ENCODE assay signal across 22 cellular contexts in the genomic region with DNA sequence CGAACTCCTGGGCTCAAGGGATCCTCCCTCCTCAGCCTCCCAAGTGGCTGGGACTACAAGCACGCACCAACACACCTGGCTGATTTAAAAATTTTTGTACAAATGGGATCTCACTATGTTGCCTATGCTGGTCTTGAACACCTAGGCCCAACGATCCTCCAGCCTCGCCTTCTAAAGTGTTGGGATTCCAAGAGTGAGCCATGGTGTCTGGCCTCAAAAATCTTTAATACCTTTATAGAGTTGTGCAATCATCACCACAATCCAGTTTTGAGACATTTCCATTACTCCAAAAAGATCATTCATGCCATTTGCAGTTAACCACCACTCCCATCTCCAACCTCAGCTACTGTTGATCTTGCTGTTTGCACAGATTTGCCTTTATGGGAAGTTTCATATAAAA.
A peak's percentile ranks its signal among the peaks of the same experiment; 100 is the strongest.
DNase-seq lines count a peak whose midpoint lies in the region; ATAC-seq, FAIRE-seq and TF ChIP-seq lines count a peak whose summit lies in the region.
"Had no signal": no experiment of that assay in that cellular context is flagged by ENCODE, and none has a peak within 500 bp of the region (broad histone marks: within the 10 kb centered on the region; RNA-seq: fewer than 3 reads in every experiment).

No MANE protein-coding gene starts in this region.

- H3K36me3 ChIP-seq in HepG2 (replicated peaks in 1 of 2; ENCODE audit: control insufficient read depth in 1 of 2, insufficient read depth in 2 of 2, low read length in 2 of 2) (peaks cover 5 to 10% of the 10 kb centered on the region in 2 experiments; a peak in 2 of 5 replicates), right lobe of liver (peaks cover 0 to 5% (median 2%) of the 10 kb centered on the region in 4 donors), IMR-90 (ENCODE audit: control insufficient read depth, insufficient read depth, low read length) (peaks cover 16% of the 10 kb centered on the region), esophagus muscularis mucosa (peaks cover 14 to 38% (median 33%) of the 10 kb centered on the region in 4 donors)

- H3K14ac ChIP-seq in IMR-90 (replicated peaks; ENCODE audit: low read depth, low read length) = no peak overlapping the region

- no peaks in the 10 kb centered on the region for H3K27me3 Mint-ChIP-seq in T-helper 17 cell
- H3K27me3 Mint-ChIP-seq: B cell; CD4-positive, alpha-beta T cell had no signal

- no peak for TF ChIP-seq POLR2A in HepG2 (IDR thresholded peaks at IDR 0.05; ENCODE audit: insufficient read depth in 1 of 2, low read depth in 2 of 2, low read length in 2 of 2)
- no peak for TF ChIP-seq POLR2A in right lobe of liver (IDR thresholded peaks at IDR 0.05)
- no peak for TF ChIP-seq POLR2A in IMR-90 (IDR thresholded peaks at IDR 0.05; ENCODE audit: low read depth, low read length)
- no peak for TF ChIP-seq POLR2A in esophagus muscularis mucosa (IDR thresholded peaks at IDR 0.05; ENCODE audit: low read depth)

- no peak overlapping the region for H2AK5ac ChIP-seq in IMR-90 (ENCODE audit: low read depth, low read length)

- H3K36me3 Mint-ChIP-seq in T-helper 17 cell (ENCODE audit: low read depth) = peaks cover 2% of the 10 kb centered on the region

- peaks cover 17 to 66% of the 10 kb centered on the region in 2 experiments for H3K79me1 ChIP-seq in IMR-90 (ENCODE audit: low read depth in 1 of 2, low read length in 2 of 2)

- dilution Hi-C loops in IMR-90 (cut with HindIII; ENCODE audit: low sequenced_read_pairs, unreplicated experiment) = no loop called here

- CTCF ChIA-PET in HepG2 (lab: Yijun Ruan, JAX; ENCODE audit: low intra/inter-chr PET ratio, low total read pairs) (no interaction called here), IMR-90 (lab: Yijun Ruan, JAX) (no interaction called here)

- BruUV-seq in HepG2 (replicated peaks; lab: Mats Ljungman, UMichigan) (no TSS peak), IMR-90 (replicated peaks; lab: Mats Ljungman, UMichigan) (no TSS peak)

- POLR2A ChIA-PET in HepG2 (lab: Yijun Ruan, JAX) (no interaction called here), IMR-90 (lab: Charles Lee; ENCODE audit: unreplicated experiment) (no interaction called here)

- no peak overlapping the region for H2AK9ac ChIP-seq in IMR-90 (replicated peaks; ENCODE audit: low read depth, low read length, poor library complexity)

- no peak overlapping the region for H3K9ac ChIP-seq in HepG2 (ENCODE audit: insufficient read depth, low read depth, low read length)
- H3K9ac ChIP-seq in IMR-90 (ENCODE audit: low read depth, low read length) = no peak overlapping the region
- H3K9ac ChIP-seq: BLaER1 treated with 17β-estradiol and CSF1 and Interleukin-3, amounts not matched to agents 10 nM and 100 nM had no signal

- 0 out of 2 replicates have a peak, but pooled peaks cover 4% of the 10 kb centered on the region for H3K9me1 ChIP-seq in IMR-90 (ENCODE audit: insufficient read depth, low read length)

- no peak for FAIRE-seq in HepG2 (lab: Jason Lieb, UNC)
- FAIRE-seq: A204.1, D721Med, GM19239 had no signal

- H4K91ac ChIP-seq in IMR-90 (ENCODE audit: insufficient read depth, low read depth, low read length) = no peak overlapping the region

- H2BK120ac ChIP-seq in IMR-90 (ENCODE audit: low read depth, low read length) = no peak overlapping the region

- H3K4me3 Mint-ChIP-seq in T-helper 17 cell = no peak overlapping the region
- H3K4me3 Mint-ChIP-seq: B cell; CD4-positive, alpha-beta T cell; CD8-positive, alpha-beta T cell had no signal

- H3K27ac Mint-ChIP-seq in T-helper 17 cell = peak overlapping the region; percentile 27
- H3K27ac Mint-ChIP-seq: B cell; CD4-positive, alpha-beta T cell; CD8-positive, alpha-beta T cell had no signal

- no peak for TF ChIP-seq CTCF in HepG2 (CRISPR knock-in tag; IDR thresholded peaks at IDR 0.05)
- TF ChIP-seq CTCF in right lobe of liver (IDR thresholded peaks at IDR 0.05) = no peak
- no peak for TF ChIP-seq CTCF in IMR-90 (conservative IDR thresholded peaks at IDR 0.05; ENCODE audit: low read depth, low read length)
- no peak for TF ChIP-seq CTCF in esophagus muscularis mucosa (IDR thresholded peaks at IDR 0.05)

- H3K23ac ChIP-seq in IMR-90 (ENCODE audit: low read depth, low read length) = no peak overlapping the region

- no peak overlapping the region for H4K5ac ChIP-seq in IMR-90 (ENCODE audit: low read depth, low read length)

- H3K4me1 ChIP-seq in HepG2 (ENCODE audit: insufficient read depth, low read length) (peaks cover 23% of the 10 kb centered on the region), right lobe of liver (no peaks in the 10 kb centered on the region), IMR-90 (ENCODE audit: control insufficient read depth, insufficient read depth, low read length) (peaks cover 3% of the 10 kb centered on the region; the same call in 1 of the 2 replicates), esophagus muscularis mucosa (peaks cover 2 to 5% (median 4%) of the 10 kb centered on the region in 4 donors)

- intact Hi-C loops in HepG2 (cut with micrococcal nuclease; ENCODE audit: unreplicated experiment) = no loop called here
- intact Hi-C loops in right lobe of liver (cut with DNase I) = no loop called here
- intact Hi-C loops in IMR-90 (cut with micrococcal nuclease) = no loop called here
- intact Hi-C loops in esophagus muscularis mucosa (cut with DNase I) = no loop called here

- no peaks in the 10 kb centered on the region for H3K79me2 ChIP-seq in HepG2 (ENCODE audit: insufficient read depth, low read length)

- no peak for TF ChIP-seq RAD21 in HepG2 (CRISPR knock-in tag; IDR thresholded peaks at IDR 0.05)
- TF ChIP-seq RAD21 in IMR-90 (IDR thresholded peaks at IDR 0.05; ENCODE audit: low read length) = no peak

- H2BK20ac ChIP-seq in IMR-90 (ENCODE audit: low read depth, low read length) = no peak overlapping the region

- no peak overlapping the region for H2BK15ac ChIP-seq in IMR-90 (ENCODE audit: low read depth, low read length)

- no peaks in the 10 kb centered on the region for H4K20me1 ChIP-seq in HepG2 (ENCODE audit: insufficient read depth, low read length)
- H4K20me1 ChIP-seq in IMR-90 (ENCODE audit: insufficient read depth, low read length) = peaks cover 7% of the 10 kb centered on the region

- H3K4me3 ChIP-seq in HepG2 (replicated peaks in 1 of 3; ENCODE audit: insufficient read depth in 1 of 3, low read depth in 2 of 3, low read length in 3 of 3) (no peak overlapping the region), right lobe of liver (no peak overlapping the region), IMR-90 (ENCODE audit: insufficient read depth, low read depth, low read length) (no peak overlapping the region), esophagus muscularis mucosa (no peak overlapping the region)
- H3K4me3 ChIP-seq: BLaER1 treated with 17β-estradiol and CSF1 and Interleukin-3, amounts not matched to agents 10 nM and 100 nM had no signal

- TF ChIP-seq EP300 in HepG2 (IDR thresholded peaks at IDR 0.05; ENCODE audit: low read depth in 2 of 2, low read length in 2 of 2) (no peak), HepG2 (CRISPR knock-in tag; IDR thresholded peaks at IDR 0.05; ENCODE audit: borderline replicate concordance) (no peak), esophagus muscularis mucosa (IDR thresholded peaks at IDR 0.05) (no peak)

- WGBS in HepG2 (ENCODE audit: low lambda C conversion rate) = 98% methylated on average over 4 of the region's 4 CpGs
- WGBS in right lobe of liver (ENCODE audit: insufficient coverage, low coverage, low lambda C conversion rate, missing lambda C conversion rate) = 66% methylated on average over 3 of the region's 4 CpGs
- WGBS in IMR-90 (ENCODE audit: extremely low coverage in 2 of 2, insufficient read length in 1 of 2), 2 experiments = 100% methylated on average over 1 of the region's 4 CpGs; no CpG with 5 or more reads in 1 of the 2 experiments
- WGBS in esophagus muscularis mucosa = 96% methylated on average over 4 of the region's 4 CpGs

- H3K4ac ChIP-seq in IMR-90 (ENCODE audit: low read depth, low read length) = no peak overlapping the region

- no peak overlapping the region for H3K56ac ChIP-seq in IMR-90 (ENCODE audit: extremely low read depth, insufficient read depth, low read length)

- no peak for ATAC-seq in HepG2
- no peak for ATAC-seq in right lobe of liver
- no peak for ATAC-seq in IMR-90 (ENCODE audit: low read depth)
- ATAC-seq in T-helper 17 cell = no peak
- ATAC-seq in GM18517 (IDR thresholded peaks at IDR 0.05; ENCODE audit: unreplicated experiment) = no peak
- ATAC-seq: CD8-positive, alpha-beta T cell had no signal

- no peak overlapping the region for H3K4me2 ChIP-seq in HepG2 (ENCODE audit: low read depth, low read length)
- no peak overlapping the region for H3K4me2 ChIP-seq in IMR-90 (ENCODE audit: low read depth, low read length)
- H3K4me2 ChIP-seq: BLaER1 treated with 17β-estradiol and CSF1 and Interleukin-3, amounts not matched to agents 10 nM and 100 nM had no signal

- no peak overlapping the region for H2BK5ac ChIP-seq in IMR-90 (ENCODE audit: low read depth, low read length, poor library complexity, severe bottlenecking)

- DNase-seq in HepG2 (ENCODE audit: low spot score) (no peak), right lobe of liver (no peak), IMR-90 (no peak), T-helper 17 cell (no peak), esophagus muscularis mucosa (ENCODE audit: extremely low spot score) (peak; percentile 74), ecto neural progenitor cell (ENCODE audit: low spot score) (no peak), retina (no peak)
- DNase-seq: 8988T; AML-193; Caco-2; Calu3; CD4-positive, alpha-beta T cell; CD8-positive, alpha-beta T cell; DMS79 treated with DMSO at 0.1 percent for 48 hours; GF-D8 had no signal

- no peak overlapping the region for H3K18ac ChIP-seq in IMR-90 (ENCODE audit: low read depth, low read length)

- H2AFZ ChIP-seq in HepG2 (ENCODE audit: low read length) (no peak overlapping the region), IMR-90 (replicated peaks; ENCODE audit: low read length, poor library complexity) (no peak overlapping the region)

- no peaks in the 10 kb centered on the region for H3K27me3 ChIP-seq in HepG2 (ENCODE audit: control insufficient read depth in 1 of 2, insufficient read depth in 2 of 2, low read length in 2 of 2)
- no peaks in the 10 kb centered on the region for H3K27me3 ChIP-seq in right lobe of liver
- no peaks in the 10 kb centered on the region for H3K27me3 ChIP-seq in IMR-90 (ENCODE audit: control insufficient read depth, insufficient read depth, low read length)
- H3K27me3 ChIP-seq in esophagus muscularis mucosa = no peaks in the 10 kb centered on the region
- H3K27me3 ChIP-seq: BLaER1 treated with 17β-estradiol and CSF1 and Interleukin-3, amounts not matched to agents 10 nM and 100 nM had no signal

- H4K8ac ChIP-seq in IMR-90 (ENCODE audit: low read depth in 2 of 2, low read length in 2 of 2) = no peak overlapping the region

- peaks cover 2% of the 10 kb centered on the region for H3K4me1 Mint-ChIP-seq in T-helper 17 cell
- H3K4me1 Mint-ChIP-seq: B cell had no signal

- H3K9me3 ChIP-seq in HepG2 (ENCODE audit: low read length) = no peaks in the 10 kb centered on the region
- H3K9me3 ChIP-seq in right lobe of liver = no peaks in the 10 kb centered on the region
- no peaks in the 10 kb centered on the region for H3K9me3 ChIP-seq in IMR-90 (ENCODE audit: control insufficient read depth, insufficient read depth, low read length)
- no peaks in the 10 kb centered on the region for H3K9me3 ChIP-seq in T-helper 17 cell (ENCODE audit: control insufficient read depth, low read length, poor library complexity, severe bottlenecking)
- H3K9me3 ChIP-seq in esophagus muscularis mucosa = no peaks in the 10 kb centered on the region
- H3K9me3 ChIP-seq: Caco-2 had no signal

- peak overlapping the region; percentile 59 for H3K27ac ChIP-seq in HepG2 (ENCODE audit: extremely low read length, insufficient read depth, low read length)
- no peak overlapping the region for H3K27ac ChIP-seq in right lobe of liver
- H3K27ac ChIP-seq in IMR-90 (ENCODE audit: insufficient read depth, low read length) = no peak overlapping the region
- no peak overlapping the region for H3K27ac ChIP-seq in esophagus muscularis mucosa (replicated peaks in 1 of 4)
- H3K27ac ChIP-seq: BLaER1 treated with 17β-estradiol and CSF1 and Interleukin-3, amounts not matched to agents 10 nM and 100 nM; C4-2B had no signal

- in situ Hi-C loops in HepG2 (cut with HindIII; ENCODE audit: extremely low pct_ligation_motif_present, low pct_unique_long_range_greater_than_20kb) = no loop called here
- in situ Hi-C loops in IMR-90 (cut with MboI; ENCODE audit: low sequenced_read_pairs) = no loop called here
